Comparison of ENCODE assay signal across 20 cellular contexts in genomic region chr2:102331311-102331980, GRCh38. TPM values are rescaled to one million over a fixed set of nuclear protein-coding genes. Genes with fewer than 3 reads are reported as not detected.
DNase-seq lines count a peak whose midpoint lies in the region; ATAC-seq and TF ChIP-seq lines count a peak whose summit lies in the region.
"Had no signal": no experiment of that assay in that cellular context is flagged by ENCODE, and none has a peak within 500 bp of the region (broad histone marks: within the 10 kb centered on the region; RNA-seq: fewer than 3 reads in every experiment).

No MANE protein-coding gene starts in this region.

- H3K27me3 ChIP-seq in right atrium auricular region (no peaks in the 10 kb centered on the region), thyroid gland (no peaks in the 10 kb centered on the region)

- H3K36me3 ChIP-seq in right atrium auricular region, result no peaks in the 10 kb centered on the region
- H3K36me3 ChIP-seq in thyroid gland, result no peaks in the 10 kb centered on the region

- H3K9me3 ChIP-seq in right atrium auricular region (no peaks in the 10 kb centered on the region), thyroid gland (no peaks in the 10 kb centered on the region)

- H3K27ac Mint-ChIP-seq in chondrocyte (ENCODE audit: unreplicated experiment), result no peak overlapping the region
- H3K27ac Mint-ChIP-seq: B cell; CD4-positive, alpha-beta T cell; H9 had no signal

- intact Hi-C loops in Right ventricle myocardium superior (cut with DNase I) (no loop called here), thyroid gland (cut with DNase I) (no loop called here)

- ATAC-seq in Right ventricle myocardium superior (ENCODE audit: poor library complexity), result peak; percentile 49
- ATAC-seq: GM12878 had no signal

- peaks cover 6% of the 10 kb centered on the region for H3K9me3 Mint-ChIP-seq in chondrocyte (ENCODE audit: low read depth)
- H3K9me3 Mint-ChIP-seq: CD4-positive, alpha-beta T cell had no signal

- no peak overlapping the region for H3K4me3 Mint-ChIP-seq in chondrocyte (ENCODE audit: unreplicated experiment)
- H3K4me3 Mint-ChIP-seq: B cell; CD4-positive, alpha-beta T cell; H9 had no signal

- H3K4me3 ChIP-seq in right atrium auricular region (no peak overlapping the region), fibroblast of mammary gland (ENCODE audit: control insufficient read depth, low read depth, low read length) (no peak overlapping the region), thyroid gland (replicated peaks in 1 of 3) (no peak overlapping the region)
- H3K4me3 ChIP-seq: GM12878 had no signal

- no peak for TF ChIP-seq POLR2A in thyroid gland (IDR thresholded peaks at IDR 0.05)

- no peaks in the 10 kb centered on the region for H3K4me1 Mint-ChIP-seq in chondrocyte (ENCODE audit: low read depth)
- H3K4me1 Mint-ChIP-seq: B cell, H9 had no signal

- DNase-seq in Right ventricle myocardium superior, result no peak
- no peak for DNase-seq in right atrium auricular region (ENCODE audit: low spot score)
- DNase-seq in amniotic epithelial cell (ENCODE audit: low read depth), result peak; percentile 66
- peak; percentile 84 for DNase-seq in fibroblast of mammary gland (ENCODE audit: low read depth)
- no peak for DNase-seq in chondrocyte (ENCODE audit: low spot score)
- no peak for DNase-seq in thyroid gland
- DNase-seq in medulla oblongata (ENCODE audit: extremely low spot score), result no peak
- DNase-seq: ACHN; C1 segment of cervical spinal cord; Calu3; CD4-positive, alpha-beta T cell; DMS 273 treated with DMSO at 0.1 percent for 48 hours; GOT3; H9 had no signal

- peaks cover 37% of the 10 kb centered on the region for H3K27me3 Mint-ChIP-seq in chondrocyte (ENCODE audit: low read depth)
- H3K27me3 Mint-ChIP-seq: CD4-positive, alpha-beta T cell had no signal

- WGBS in thyroid gland, 2 donors, result 71 to 85% methylated on average over 5 of the region's 5 CpGs

- H3K36me3 Mint-ChIP-seq in chondrocyte (ENCODE audit: low read depth), result no peaks in the 10 kb centered on the region

- H3K27ac ChIP-seq in right atrium auricular region (no peak overlapping the region), thyroid gland (no peak overlapping the region)

- no peak for TF ChIP-seq CTCF in right atrium auricular region (IDR thresholded peaks at IDR 0.05)
- no peak for TF ChIP-seq CTCF in fibroblast of mammary gland (conservative IDR thresholded peaks at IDR 0.05; ENCODE audit: control insufficient read depth, insufficient read depth, low read depth, low read length)
- no peak for TF ChIP-seq CTCF in chondrocyte (IDR thresholded peaks at IDR 0.05)
- no peak for TF ChIP-seq CTCF in thyroid gland (IDR thresholded peaks at IDR 0.05)

- H3K4me1 ChIP-seq in right atrium auricular region (peaks cover 0 to 7% of the 10 kb centered on the region in 2 donors), thyroid gland (peaks cover 9 to 10% of the 10 kb centered on the region in 2 donors)

RNA-seq across cellular contexts. Expression of gene IL1RL1, which starts 20.1 kb away (rescaled TPM):
- total RNA-seq in Right ventricle myocardium superior, result 1.3 TPM
- 10 to 100 TPM in 1 of 2 donors, 1 to 10 TPM in 1; 4.8 to 65.3 TPM for total RNA-seq in right atrium auricular region
- not detected in 3 replicates for total RNA-seq in chondrocyte
- 1 to 10 TPM; 1.0 to 5.0 (median 3.1) TPM for total RNA-seq in thyroid gland
- total RNA-seq: B cell; Calu3; CD4-positive, alpha-beta T cell; Daoy; G401; H9; HT1080 had no signal

RNA-seq across cellular contexts. Expression of gene IL18R1, which starts 24.1 kb away (rescaled TPM):
- total RNA-seq in Right ventricle myocardium superior, result 0.67 TPM
- 1 to 10 TPM; 1.9 to 5.0 TPM for total RNA-seq in right atrium auricular region
- 0.37 to 1.1 TPM (median 0.49 TPM) in 3 replicates for total RNA-seq in chondrocyte
- total RNA-seq in thyroid gland, result 1 to 10 TPM; 1.7 to 9.4 (median 3.0) TPM
- total RNA-seq: A172, G401, H9 had no signal

Comparison
In these comparisons a context has a peak if more than half of its experiments do, and no peak if none do; other contexts are left out.
1. DNase-seq: peak in amniotic epithelial cell (single experiment) and fibroblast of mammary gland (single experiment); none in Right ventricle myocardium superior (single experiment), right atrium auricular region (single experiment), chondrocyte (single experiment), thyroid gland (0 of 2) and medulla oblongata (single experiment).